8 cellular contexts compared by ENCODE assay signal in genomic region chr5:74766348-74766886, GRCh38. TPM values are rescaled to one million over a fixed set of nuclear protein-coding genes. Genes with fewer than 3 reads are reported as not detected.
A peak's percentile ranks its signal among the peaks of the same experiment; 100 is the strongest.
DNase-seq lines count a peak whose midpoint lies in the region; ATAC-seq and TF ChIP-seq lines count a peak whose summit lies in the region.

No MANE protein-coding gene starts in this region.

- H3K4me2 ChIP-seq in SU-DHL-6 (ENCODE audit: low read depth, low read length, poor library complexity, severe bottlenecking) = peak overlapping the region; percentile 42

- DNase-seq in NCI-H345 (lab: John Stamatoyannopoulos, UW) (peak; percentile 7), NCI-H345 treated with DMSO at 0.1 percent for 48 hours (lab: John Stamatoyannopoulos, UW; ENCODE audit: unreplicated experiment) (no peak), endothelial cell (ENCODE audit: low spot score) (no peak), mucosa of descending colon (peak in 1 of 3 donors; percentile 12), COLO668 (lab: John Stamatoyannopoulos, UW; ENCODE audit: unreplicated experiment) (no peak)

- intact Hi-C loops in mucosa of descending colon (cut with DNase I, micrococcal nuclease) = loop anchor here in 1 of 2 donors (5.0 kb wide), 1 partner anchor 136 kb away; no protein-coding TSS in a partner anchor

- H3K36me3 Mint-ChIP-seq in IgD-negative memory B cell (no peaks in the 10 kb centered on the region), endothelial cell (ENCODE audit: low read depth, unreplicated experiment) (peaks cover 12% of the 10 kb centered on the region)

- peaks cover 5% of the 10 kb centered on the region; the same call in 1 of the 2 replicates for H4K20me1 ChIP-seq in SU-DHL-6 (ENCODE audit: low read depth, low read length)

- H3K9ac ChIP-seq in SU-DHL-6 (ENCODE audit: low read length) = peak overlapping the region; percentile 80

- ATAC-seq in GM21529 (IDR thresholded peaks at IDR 0.05; ENCODE audit: unreplicated experiment) (peak; percentile 41), mucosa of descending colon (peak; percentile 59)

- H3K79me2 ChIP-seq in SU-DHL-6 (ENCODE audit: insufficient read depth, low read length) = peaks cover 43% of the 10 kb centered on the region

- no peaks in the 10 kb centered on the region for H3K9me3 ChIP-seq in SU-DHL-6 (ENCODE audit: insufficient read depth, low read length)
- H3K9me3 ChIP-seq in mucosa of descending colon = no peaks in the 10 kb centered on the region

- TF ChIP-seq CTCF in SU-DHL-6 (IDR thresholded peaks at IDR 0.05; ENCODE audit: insufficient read depth, low read length, poor library complexity, severe bottlenecking) = peak; percentile 50
- TF ChIP-seq CTCF in endothelial cell (IDR thresholded peaks at IDR 0.05; ENCODE audit: unreplicated experiment) = peak; percentile 69
- TF ChIP-seq CTCF in mucosa of descending colon (IDR thresholded peaks at IDR 0.05) = no peak

- no peaks in the 10 kb centered on the region for H3K27me3 ChIP-seq in SU-DHL-6 (ENCODE audit: low read length)

- H3K4me3 ChIP-seq in SU-DHL-6 (ENCODE audit: insufficient read depth, low read length, poor library complexity, severe bottlenecking) = peak overlapping the region; percentile 96
- H3K4me3 ChIP-seq in mucosa of descending colon = peak overlapping the region; percentile 81

- H3F3A ChIP-seq in SU-DHL-6 (ENCODE audit: insufficient read depth) = no peaks in the 10 kb centered on the region

- H3K36me3 ChIP-seq in SU-DHL-6 (ENCODE audit: low read length) (peaks cover 30% of the 10 kb centered on the region; the same call in 1 of the 2 replicates), mucosa of descending colon (ENCODE audit: low read depth) (no peaks in the 10 kb centered on the region)

- peak overlapping the region; percentile 89 to 99 (median 98) for H3K27ac Mint-ChIP-seq in IgD-negative memory B cell
- H3K27ac Mint-ChIP-seq in endothelial cell (ENCODE audit: unreplicated experiment) = peak overlapping the region; percentile 97

- no peaks in the 10 kb centered on the region for H3K27me3 Mint-ChIP-seq in IgD-negative memory B cell
- no peaks in the 10 kb centered on the region for H3K27me3 Mint-ChIP-seq in endothelial cell (ENCODE audit: unreplicated experiment)

- H3K27ac ChIP-seq in SU-DHL-6 (ENCODE audit: low read depth, low read length) = peak overlapping the region; percentile 69

- H2AFZ ChIP-seq in SU-DHL-6 (ENCODE audit: low read depth, low read length, severe bottlenecking) = peak overlapping the region; percentile 95

- H3K4me3 Mint-ChIP-seq in IgD-negative memory B cell (peak overlapping the region; percentile 98 to 100 (median 100)), endothelial cell (ENCODE audit: unreplicated experiment) (peak overlapping the region; percentile 100)

- H3K4me1 Mint-ChIP-seq in IgD-negative memory B cell (peaks cover 22 to 29% (median 24%) of the 10 kb centered on the region in 3 donors), endothelial cell (ENCODE audit: unreplicated experiment) (peaks cover 25% of the 10 kb centered on the region)

- H3K9me2 ChIP-seq in SU-DHL-6 (replicated peaks; ENCODE audit: insufficient read depth, low read length) = no peaks in the 10 kb centered on the region

- H3K9me3 Mint-ChIP-seq in IgD-negative memory B cell (no peaks in the 10 kb centered on the region), endothelial cell (ENCODE audit: unreplicated experiment) (no peaks in the 10 kb centered on the region)

- H3K4me1 ChIP-seq in mucosa of descending colon (ENCODE audit: low read depth) = peaks cover 25% of the 10 kb centered on the region

RNA-seq across cellular contexts. Expression of gene GFM2, which starts 0.5 kb away (rescaled TPM):
- 8.5 TPM for polyA plus RNA-seq in IgD-negative memory B cell
- total RNA-seq in endothelial cell (ENCODE audit: unreplicated experiment) (25.1 TPM), mucosa of descending colon (10 to 100 TPM; 21.4 to 25.1 (median 22.2) TPM)

RNA-seq across cellular contexts. Expression of gene NSA2, which starts 0.6 kb away (rescaled TPM):
- polyA plus RNA-seq in IgD-negative memory B cell = 56.6 TPM
- total RNA-seq in endothelial cell (ENCODE audit: unreplicated experiment) (59.2 TPM), mucosa of descending colon (10 to 100 TPM; 48.6 to 62.6 (median 49.9) TPM)
